In the genomic region with DNA sequence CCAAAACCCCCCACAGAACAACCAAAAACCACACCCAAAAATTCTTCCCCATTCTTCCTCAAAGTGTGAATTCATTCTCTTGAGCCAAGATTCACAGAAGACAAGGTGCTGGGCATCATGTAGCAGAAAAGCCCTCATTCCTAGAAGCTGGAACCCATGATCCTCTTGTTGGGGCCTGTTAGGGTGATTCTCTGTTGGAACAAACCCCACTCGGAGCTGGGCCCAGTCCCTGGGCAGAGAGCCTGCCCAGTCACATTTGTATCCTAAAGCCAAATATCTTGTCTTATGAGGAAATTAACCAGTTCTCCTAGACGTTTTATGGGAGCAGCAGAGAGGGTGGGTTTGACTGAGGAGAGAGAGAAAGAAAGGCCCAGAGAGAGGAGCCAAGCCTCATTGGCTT, we compare ENCODE assay signal across 21 cellular contexts. TPM values are rescaled to one million over a fixed set of nuclear protein-coding genes. Genes with fewer than 3 reads are reported as not detected.
DNase-seq lines count a peak whose midpoint lies in the region; ATAC-seq, FAIRE-seq and TF ChIP-seq lines count a peak whose summit lies in the region.
"Had no signal": no experiment of that assay in that cellular context is flagged by ENCODE, and none has a peak within 500 bp of the region (broad histone marks: within the 10 kb centered on the region; RNA-seq: fewer than 3 reads in every experiment).

No MANE protein-coding gene starts in this region.

- H3K27ac ChIP-seq in heart left ventricle (peak overlapping the region in 2 of 12 donors; percentile 63 to 81), mesenchymal stem cell (ENCODE audit: low read length, poor library complexity, severe bottlenecking) (no peak overlapping the region), uterus (peak overlapping the region; percentile 51 to 64)
- H3K27ac ChIP-seq: cardiac muscle cell had no signal

- H3K9ac ChIP-seq in mesenchymal stem cell (ENCODE audit: low read length) = peak overlapping the region; percentile 62

- H3K9me3 ChIP-seq in heart left ventricle (no peaks in the 10 kb centered on the region), mesenchymal stem cell (ENCODE audit: control insufficient read depth, low read length) (no peaks in the 10 kb centered on the region), uterus (no peaks in the 10 kb centered on the region)

- no peak overlapping the region for H3K14ac ChIP-seq in mesenchymal stem cell (ENCODE audit: low read length in 2 of 2)

- no peak overlapping the region for H2BK5ac ChIP-seq in mesenchymal stem cell (ENCODE audit: low read depth, low read length, poor library complexity, severe bottlenecking)

- TF ChIP-seq POLR2A in heart left ventricle (IDR thresholded peaks at IDR 0.05) = no peak
- no peak for TF ChIP-seq POLR2A in uterus (IDR thresholded peaks at IDR 0.05)

- H3K27me3 ChIP-seq in heart left ventricle = no peaks in the 10 kb centered on the region
- H3K27me3 ChIP-seq in bronchial epithelial cell (ENCODE audit: control insufficient read depth, insufficient read depth, low read length) = no peaks in the 10 kb centered on the region
- H3K27me3 ChIP-seq in mesenchymal stem cell (ENCODE audit: control insufficient read depth in 1 of 2, insufficient read depth in 1 of 2, low read length in 2 of 2) = no peaks in the 10 kb centered on the region
- no peaks in the 10 kb centered on the region for H3K27me3 ChIP-seq in uterus
- H3K27me3 ChIP-seq: cardiac muscle cell had no signal

- H3K4me2 ChIP-seq in mesenchymal stem cell (ENCODE audit: low read length, poor library complexity, severe bottlenecking) = no peak overlapping the region
- H3K4me2 ChIP-seq: smooth muscle cell had no signal

- H4K8ac ChIP-seq in mesenchymal stem cell (ENCODE audit: low read length) = no peak overlapping the region

- no peaks in the 10 kb centered on the region for H3K79me1 ChIP-seq in mesenchymal stem cell (replicated peaks; ENCODE audit: low read length, poor library complexity, severe bottlenecking)

- no peak overlapping the region for H2BK120ac ChIP-seq in mesenchymal stem cell (ENCODE audit: low read depth, low read length)

- DNase-seq in left cardiac atrium (no peak), heart left ventricle (no peak), bronchial epithelial cell (ENCODE audit: low read depth) (peak; percentile 79), mesenchymal stem cell (no peak), uterus (peak; percentile 47 to 61), islet precursor cell (no peak), NCI-H1694 treated with DMSO at 0.1 percent for 48 hours (lab: John Stamatoyannopoulos, UW) (no peak), NCI-H2029 (lab: John Stamatoyannopoulos, UW) (no peak)
- DNase-seq: activated CD4-positive, alpha-beta memory T cell treated with anti-CD3 and anti-CD28 coated beads for 36 hours; activated naive CD8-positive, alpha-beta T cell treated with anti-CD3 and anti-CD28 coated beads, Interleukin-2, amount 10 ng/mL, durations not matched to agents 7 days and 5 days; activated T-cell treated with anti-CD3 and anti-CD28 coated beads, Interleukin-2, amount 50 U/mL, for 48 hours; CD4-positive, alpha-beta T cell; effector memory CD8-positive, alpha-beta T cell; foreskin melanocyte; mesendoderm; NCI-H1048; NCI-H2171 treated with DMSO at 0.1 percent for 48 hours; RPMI8226 had no signal

- no peak overlapping the region for H4K91ac ChIP-seq in mesenchymal stem cell (ENCODE audit: low read length)

- H2AFZ ChIP-seq in mesenchymal stem cell (ENCODE audit: low read depth, low read length) = no peak overlapping the region

- H2AK5ac ChIP-seq in mesenchymal stem cell (ENCODE audit: low read length, severe bottlenecking) = no peak overlapping the region

- no peak overlapping the region for H2BK12ac ChIP-seq in mesenchymal stem cell (ENCODE audit: low read length in 2 of 2)

- TF ChIP-seq CTCF in heart left ventricle (IDR thresholded peaks at IDR 0.05) = no peak
- no peak for TF ChIP-seq CTCF in bronchial epithelial cell (IDR thresholded peaks at IDR 0.05; ENCODE audit: insufficient read depth, low read length, severe bottlenecking)
- TF ChIP-seq CTCF in uterus (IDR thresholded peaks at IDR 0.05) = no peak

- H2BK15ac ChIP-seq in mesenchymal stem cell (ENCODE audit: low read depth, poor library complexity, severe bottlenecking) = no peak overlapping the region

- no peak overlapping the region for H3K4ac ChIP-seq in mesenchymal stem cell (ENCODE audit: low read depth in 1 of 2, low read length in 2 of 2)

- H3K36me3 ChIP-seq in heart left ventricle (no peaks in the 10 kb centered on the region), bronchial epithelial cell (ENCODE audit: control insufficient read depth, insufficient read depth, low read length) (no peaks in the 10 kb centered on the region), mesenchymal stem cell (ENCODE audit: control insufficient read depth in 1 of 2, insufficient read depth in 2 of 2, low read depth in 1 of 2, low read length in 2 of 2) (no peaks in the 10 kb centered on the region), uterus (no peaks in the 10 kb centered on the region)
- H3K36me3 ChIP-seq: cardiac muscle cell had no signal

- peaks cover 0 to 13% (median 0%) of the 10 kb centered on the region in 12 donors for H3K4me1 ChIP-seq in heart left ventricle
- H3K4me1 ChIP-seq in mesenchymal stem cell (ENCODE audit: control insufficient read depth, insufficient read depth, low read depth, low read length) = no peaks in the 10 kb centered on the region
- peaks cover 0 to 5% of the 10 kb centered on the region in 2 donors for H3K4me1 ChIP-seq in uterus

- FAIRE-seq in bronchial epithelial cell (lab: Jason Lieb, UNC) = no peak

- H3K4me3 ChIP-seq in heart left ventricle = no peak overlapping the region
- no peak overlapping the region for H3K4me3 ChIP-seq in bronchial epithelial cell (ENCODE audit: low read depth, low read length)
- no peak overlapping the region for H3K4me3 ChIP-seq in mesenchymal stem cell (ENCODE audit: insufficient read depth in 1 of 2, low read depth in 1 of 2, low read length in 2 of 2)
- no peak overlapping the region for H3K4me3 ChIP-seq in uterus
- H3K4me3 ChIP-seq: cardiac muscle cell, smooth muscle cell had no signal

- ATAC-seq in left cardiac atrium = peak; percentile 10 to 35
- no peak for ATAC-seq in heart left ventricle

- WGBS in heart left ventricle, 4 donors = 63 to 76% (median 69%) methylated on average over 2 of the region's 2 CpGs
- 74% methylated on average over 2 of the region's 2 CpGs for WGBS in mesenchymal stem cell

- intact Hi-C loops in left cardiac atrium (cut with DNase I) = loop anchor here in 1 of 2 donors (10.0 kb wide), 1 partner anchor 310 kb away; no protein-coding TSS in a partner anchor
- intact Hi-C loops in heart left ventricle (cut with DNase I) = no loop called here
- intact Hi-C loops in uterus (cut with DNase I; ENCODE audit: low total_unique reads) = no loop called here

- no peak overlapping the region for H3K18ac ChIP-seq in mesenchymal stem cell (ENCODE audit: low read depth in 1 of 2, low read length in 2 of 2)

- H3K23ac ChIP-seq in mesenchymal stem cell (ENCODE audit: low read length in 2 of 2) = no peak overlapping the region

RNA-seq across cellular contexts. Expression of a gene that starts 22.8 kb away (rescaled TPM):
- 10 to 100 TPM; 21.4 to 28.5 TPM for total RNA-seq in left cardiac atrium
- 10 to 100 TPM; 13.5 to 40.0 (median 19.9) TPM for total RNA-seq in heart left ventricle
- polyA plus RNA-seq in heart left ventricle = 10 to 100 TPM in 1 of 2 donors, 1 to 10 TPM in 1; 4.2 to 13.1 TPM
- total RNA-seq in bronchial epithelial cell = 120 and 167 TPM in 2 replicates
- polyA plus RNA-seq in mesenchymal stem cell (2013, experiment 1 of 2) = 59.9 TPM
- 59.3 TPM for polyA plus RNA-seq in mesenchymal stem cell (2013, experiment 2 of 2)
- total RNA-seq in uterus = 100 to 1,000 TPM in 1 of 4 donors, 10 to 100 TPM in 3; 32.4 to 214 (median 52.2) TPM

RNA-seq across cellular contexts. Expression of a gene that starts 31.7 kb away (rescaled TPM):
- total RNA-seq in left cardiac atrium = not detected
- not detected for total RNA-seq in heart left ventricle
- polyA plus RNA-seq in heart left ventricle = not detected
- 440 and 513 TPM in 2 replicates for total RNA-seq in bronchial epithelial cell
- polyA plus RNA-seq in mesenchymal stem cell (2013, experiment 1 of 2) = not detected
- polyA plus RNA-seq in mesenchymal stem cell (2013, experiment 2 of 2) = not detected
- total RNA-seq in uterus = under 1 TPM in 1 of 4 donors, not detected in 3; 0.69 TPM
- total RNA-seq: A172; activated CD4-positive, alpha-beta memory T cell treated with anti-CD3 and anti-CD28 coated beads for 36 hours; activated naive CD8-positive, alpha-beta T cell treated with anti-CD3 and anti-CD28 coated beads, Interleukin-2, amount 10 ng/mL, durations not matched to agents 7 days and 5 days; cardiac muscle cell; CD4-positive, alpha-beta T cell had no signal
- polyA plus RNA-seq: cardiac muscle cell had no signal

Comparison
In these comparisons a context has a peak if more than half of its experiments do, and no peak if none do; other contexts are left out.
1. ATAC-seq: peak in left cardiac atrium (2 of 2); none in heart left ventricle (0 of 4).
2. DNase-seq: peak in bronchial epithelial cell (single experiment) and uterus (2 of 2); none in left cardiac atrium (single experiment), heart left ventricle (0 of 5), mesenchymal stem cell (single experiment), islet precursor cell (single experiment), NCI-H1694 treated with DMSO at 0.1 percent for 48 hours (single experiment) and NCI-H2029 (single experiment).
3. RNA of a gene that starts 31.7 kb away (total RNA-seq): 440 to 513 TPM in bronchial epithelial cell; not detected in left cardiac atrium, not detected in heart left ventricle and 0.69 TPM in uterus; every median in the first group is over 100 times any median in the second.